Comparison of ENCODE assay signal across 1 cellular context in the genomic region with DNA sequence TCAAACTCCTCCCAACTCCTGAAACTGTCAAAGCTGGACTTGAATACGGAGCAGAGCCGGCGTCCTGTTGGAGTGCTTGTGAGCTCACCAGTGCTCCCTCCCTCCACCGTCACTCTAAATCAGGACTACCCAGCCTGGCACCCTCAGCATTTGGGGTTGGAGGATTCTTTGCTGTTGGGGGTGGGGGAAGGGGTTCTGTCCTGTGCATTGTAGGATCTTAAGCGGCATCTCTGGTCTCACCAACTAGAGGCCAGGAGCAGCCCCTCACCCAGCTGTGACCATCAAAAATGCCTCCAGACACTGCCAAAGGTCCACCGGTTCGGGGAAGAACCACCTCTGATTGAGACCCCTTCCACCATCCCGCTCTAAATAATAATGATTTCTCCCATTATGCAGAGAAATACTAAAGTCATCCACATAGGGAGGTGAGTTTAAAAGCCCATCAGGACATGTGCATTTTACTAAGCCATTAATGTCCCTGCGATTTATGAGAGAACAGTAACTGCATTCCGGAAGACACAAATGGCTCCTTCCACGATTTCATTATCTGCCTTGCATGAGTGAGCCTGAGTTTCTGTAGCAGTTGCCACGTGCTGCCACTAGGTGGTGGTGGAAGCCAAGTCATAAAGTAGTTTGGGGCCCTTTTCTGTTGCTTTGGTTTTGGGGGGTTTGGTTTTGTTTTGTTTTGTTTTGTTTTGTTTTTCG.
A peak's percentile ranks its signal among the peaks of the same experiment; 100 is the strongest.
TF ChIP-seq lines count a peak whose summit lies in the region.

No MANE protein-coding gene starts in this region.

TF ChIP-seq in K562, 482 proteins besides CTCF, POLR2A, EP300 and RAD21 (continued from another document):
- TF ChIP-seq SMC3 (conservative IDR thresholded peaks at IDR 0.05; ENCODE audit: insufficient read depth, low read depth, low read length), result peak; percentile 51; the same call in 1 of the 2 replicates
